In the genomic region with DNA sequence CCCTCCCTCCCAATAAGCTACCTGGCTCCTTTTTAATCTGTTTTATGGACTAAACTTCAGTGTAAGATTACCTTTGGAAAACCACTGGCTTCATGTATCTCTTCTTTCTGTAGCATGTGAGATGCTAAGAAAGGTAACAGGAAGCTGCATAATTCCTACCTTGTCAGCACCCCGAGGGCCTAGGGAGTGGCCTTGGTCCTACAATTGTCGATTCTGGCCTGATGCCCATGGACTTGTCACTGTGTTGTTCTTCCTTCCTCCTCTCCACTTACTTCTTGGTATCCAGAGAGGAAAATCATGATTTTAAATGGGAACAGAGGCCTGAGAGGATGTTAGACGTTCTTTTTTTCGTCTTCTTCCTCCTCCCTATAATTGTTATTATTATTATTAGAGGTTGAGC, we compare ENCODE assay signal across 17 cellular contexts.
"Had no signal": no experiment of that assay in that cellular context is flagged by ENCODE, and none has a peak within 500 bp of the region (broad histone marks: within the 10 kb centered on the region; RNA-seq: fewer than 3 reads in every experiment).

No MANE protein-coding gene starts in this region.

- H3K4me1 Mint-ChIP-seq: activated CD4-positive, alpha-beta T cell treated with anti-CD3 and anti-CD28 coated beads, Interleukin-2, amount 10 ng/mL, durations not matched to agents 24 days and 14 days; activated naive CD4-positive, alpha-beta T cell treated with anti-CD3 and anti-CD28 coated beads, Interleukin-2, amount 10 ng/mL, durations not matched to agents 7 days and 5 days; activated naive CD8-positive, alpha-beta T cell treated with anti-CD3 and anti-CD28 coated beads, Interleukin-2, amount 50 U/mL, for 24 hours; naive B cell had no signal

- ATAC-seq: activated CD8-positive, alpha-beta T cell treated with anti-CD3 and anti-CD28 coated beads, Interleukin-2, amount 10 ng/mL, durations not matched to agents 7 days and 5 days; activated naive CD8-positive, alpha-beta T cell treated with anti-CD3 and anti-CD28 coated beads, Interleukin-2, amount 50 U/mL, for 24 hours; activated T-cell treated with anti-CD3 and anti-CD28 coated beads, Interleukin-2, amount 50 U/mL, for 4 hours; left lobe of liver; psoas muscle; right cardiac atrium had no signal

- H3K36me3 Mint-ChIP-seq: activated naive CD4-positive, alpha-beta T cell treated with anti-CD3 and anti-CD28 coated beads, Interleukin-2, amount 10 ng/mL, durations not matched to agents 7 days and 5 days had no signal

- H3K9me3 Mint-ChIP-seq: activated CD4-positive, alpha-beta T cell treated with anti-CD3 and anti-CD28 coated beads, Interleukin-2, amount 10 ng/mL, durations not matched to agents 24 days and 14 days; activated naive CD4-positive, alpha-beta T cell treated with anti-CD3 and anti-CD28 coated beads, Interleukin-2, amount 10 ng/mL, durations not matched to agents 7 days and 5 days; activated naive CD8-positive, alpha-beta T cell treated with anti-CD3 and anti-CD28 coated beads, Interleukin-2, amount 50 U/mL, for 24 hours; dendritic cell treated with granulocyte-macrophage colony-stimulating factor and Interleukin-4, amounts not matched to agents 40 ng/mL and 50 ng/mL, for 4 days; neural crest cell; stimulated activated naive CD8-positive, alpha-beta T cell treated with anti-CD3 and anti-CD28 coated beads, Interleukin-15, Interleukin-2, amounts not matched to agents 100 ng/mL and 50 ng/mL, for 24 hours had no signal

- DNase-seq: activated CD4-positive, alpha-beta T cell treated with anti-CD3 and anti-CD28 coated beads, Interleukin-2, amount 10 ng/mL, durations not matched to agents 24 days and 14 days; activated CD8-positive, alpha-beta T cell treated with anti-CD3 and anti-CD28 coated beads, Interleukin-2, amount 10 ng/mL, durations not matched to agents 7 days and 5 days; activated effector memory CD4-positive, alpha-beta T cell treated with Interleukin-2 at 50 U/mL for 16 hours; activated naive CD4-positive, alpha-beta T cell treated with anti-CD3 and anti-CD28 coated beads, Interleukin-2, amount 10 ng/mL, durations not matched to agents 7 days and 5 days; activated naive CD8-positive, alpha-beta T cell treated with anti-CD3 and anti-CD28 coated beads, Interleukin-2, amount 50 U/mL, for 24 hours; activated T-cell treated with anti-CD3 and anti-CD28 coated beads, Interleukin-2, amount 50 U/mL, for 4 hours; aorta; effector CD8-positive, alpha-beta T cell; naive B cell; psoas muscle; right cardiac atrium; trophoblast cell had no signal

- H3K36me3 ChIP-seq: vagina had no signal

- H3K9me3 ChIP-seq: psoas muscle, vagina had no signal

- H3K4me1 ChIP-seq: psoas muscle, vagina had no signal

- H3K27me3 ChIP-seq: vagina had no signal

- H3K27ac Mint-ChIP-seq: activated CD4-positive, alpha-beta T cell treated with anti-CD3 and anti-CD28 coated beads, Interleukin-2, amount 10 ng/mL, durations not matched to agents 24 days and 14 days; activated CD8-positive, alpha-beta T cell treated with anti-CD3 and anti-CD28 coated beads, Interleukin-2, amount 10 ng/mL, durations not matched to agents 7 days and 5 days; activated naive CD4-positive, alpha-beta T cell treated with anti-CD3 and anti-CD28 coated beads, Interleukin-2, amount 10 ng/mL, durations not matched to agents 7 days and 5 days; activated naive CD8-positive, alpha-beta T cell treated with anti-CD3 and anti-CD28 coated beads, Interleukin-2, amount 50 U/mL, for 24 hours; dendritic cell treated with granulocyte-macrophage colony-stimulating factor and Interleukin-4, amounts not matched to agents 40 ng/mL and 50 ng/mL, for 4 days; naive B cell; stimulated activated naive CD8-positive, alpha-beta T cell treated with anti-CD3 and anti-CD28 coated beads, Interleukin-15, Interleukin-2, amounts not matched to agents 100 ng/mL and 50 ng/mL, for 24 hours had no signal

- H3K4me3 ChIP-seq: psoas muscle, vagina had no signal

- H3K27ac ChIP-seq: psoas muscle, vagina had no signal

- H3K4me3 Mint-ChIP-seq: activated CD4-positive, alpha-beta T cell treated with anti-CD3 and anti-CD28 coated beads, Interleukin-2, amount 10 ng/mL, durations not matched to agents 24 days and 14 days; activated CD8-positive, alpha-beta T cell treated with anti-CD3 and anti-CD28 coated beads, Interleukin-2, amount 10 ng/mL, durations not matched to agents 7 days and 5 days; activated naive CD4-positive, alpha-beta T cell treated with anti-CD3 and anti-CD28 coated beads, Interleukin-2, amount 10 ng/mL, durations not matched to agents 7 days and 5 days; activated naive CD8-positive, alpha-beta T cell treated with anti-CD3 and anti-CD28 coated beads, Interleukin-2, amount 50 U/mL, for 24 hours; activated T-cell treated with anti-CD3 and anti-CD28 coated beads, Interleukin-2, amount 50 U/mL, for 4 hours; dendritic cell treated with granulocyte-macrophage colony-stimulating factor and Interleukin-4, amounts not matched to agents 40 ng/mL and 50 ng/mL, for 4 days; naive B cell; neural crest cell; stimulated activated naive CD8-positive, alpha-beta T cell treated with anti-CD3 and anti-CD28 coated beads, Interleukin-15, Interleukin-2, amounts not matched to agents 100 ng/mL and 50 ng/mL, for 24 hours had no signal

- H3K27me3 Mint-ChIP-seq: activated naive CD4-positive, alpha-beta T cell treated with anti-CD3 and anti-CD28 coated beads, Interleukin-2, amount 10 ng/mL, durations not matched to agents 7 days and 5 days; dendritic cell treated with granulocyte-macrophage colony-stimulating factor and Interleukin-4, amounts not matched to agents 40 ng/mL and 50 ng/mL, for 4 days had no signal
